Comparison of ENCODE assay signal across 17 cellular contexts in the genomic region with DNA sequence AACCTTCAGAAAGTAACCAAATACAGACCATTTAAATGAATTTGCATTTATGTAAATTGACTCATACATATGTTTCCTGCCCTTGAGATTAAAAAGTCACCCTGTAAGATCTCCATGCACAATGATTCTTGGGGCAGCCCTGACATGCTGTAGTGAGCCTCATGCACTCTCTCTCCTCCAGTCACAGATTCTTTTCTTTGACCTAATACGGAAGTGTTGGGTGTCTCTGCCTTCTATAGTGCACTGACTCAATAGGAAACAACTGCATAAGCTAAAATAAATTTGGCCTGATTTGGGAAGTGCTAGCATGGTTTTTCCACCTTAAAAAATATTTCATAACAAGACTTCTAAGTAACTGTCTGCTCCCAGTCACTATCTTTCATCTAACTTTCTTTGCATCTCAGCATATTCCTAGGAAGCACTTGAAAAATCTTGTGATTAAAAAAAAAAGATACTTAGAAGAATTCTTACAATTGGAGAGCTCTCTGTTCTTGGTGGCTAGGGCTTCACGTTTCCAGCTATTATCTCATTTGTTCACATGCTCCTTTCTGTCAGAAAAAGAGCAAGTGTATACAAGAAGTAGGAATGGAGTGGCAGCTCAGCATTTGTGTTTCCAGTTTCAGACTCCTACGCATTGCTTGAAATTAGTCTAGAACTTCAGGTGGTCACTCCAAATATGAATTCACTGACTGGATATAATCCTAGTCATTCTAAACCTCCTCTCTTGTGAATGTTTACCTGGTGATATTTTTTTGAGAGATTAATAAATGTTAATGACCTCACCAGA.
A peak's percentile ranks its signal among the peaks of the same experiment; 100 is the strongest.
DNase-seq lines count a peak whose midpoint lies in the region; ATAC-seq, FAIRE-seq and TF ChIP-seq lines count a peak whose summit lies in the region.
"Had no signal": no experiment of that assay in that cellular context is flagged by ENCODE, and none has a peak within 500 bp of the region (broad histone marks: within the 10 kb centered on the region; RNA-seq: fewer than 3 reads in every experiment).

No MANE protein-coding gene starts in this region.

- no peaks in the 10 kb centered on the region for H3K9me3 ChIP-seq in CD8-positive, alpha-beta T cell (ENCODE audit: low read length)

- no peaks in the 10 kb centered on the region for H3K4me1 ChIP-seq in CD8-positive, alpha-beta T cell (ENCODE audit: insufficient read depth, low read length)

- FAIRE-seq in RCC 7860 (lab: Jason Lieb, UNC), result no peak
- FAIRE-seq: kidney had no signal

- no peak for TF ChIP-seq CTCF in chondrocyte (IDR thresholded peaks at IDR 0.05)
- TF ChIP-seq CTCF in CD8-positive, alpha-beta T cell (IDR thresholded peaks at IDR 0.05), result no peak

- peaks cover 9% of the 10 kb centered on the region for H3K36me3 Mint-ChIP-seq in chondrocyte (ENCODE audit: low read depth)
- no peaks in the 10 kb centered on the region for H3K36me3 Mint-ChIP-seq in CD8-positive, alpha-beta T cell
- no peaks in the 10 kb centered on the region for H3K36me3 Mint-ChIP-seq in activated CD4-positive, alpha-beta T cell treated with anti-CD3 and anti-CD28 coated beads for 36 hours (ENCODE audit: low read depth)
- H3K36me3 Mint-ChIP-seq: T-cell had no signal

- ATAC-seq in GM18508 (IDR thresholded peaks at IDR 0.05; ENCODE audit: insufficient read depth, unreplicated experiment) (peak; percentile 60), GM21576 (IDR thresholded peaks at IDR 0.05; ENCODE audit: unreplicated experiment) (peak; percentile 62), HG03045 (IDR thresholded peaks at IDR 0.05; ENCODE audit: unreplicated experiment) (peak; percentile 83)
- ATAC-seq in CD8-positive, alpha-beta T cell, result no peak
- no peak for ATAC-seq in activated CD4-positive, alpha-beta T cell treated with anti-CD3 and anti-CD28 coated beads for 36 hours
- ATAC-seq: stimulated activated naive CD8-positive, alpha-beta T cell treated with anti-CD3 and anti-CD28 coated beads, Interleukin-15, Interleukin-2, amounts not matched to agents 100 U/mL and 50 U/mL, for 24 hours; T-cell had no signal

- H3K36me3 ChIP-seq in CD8-positive, alpha-beta T cell (ENCODE audit: insufficient read depth, low read length), result no peaks in the 10 kb centered on the region

- POLR2A ChIA-PET in CD8-positive, alpha-beta T cell (lab: Charles Lee), result no interaction called here
- POLR2A ChIA-PET in activated CD4-positive, alpha-beta T cell treated with anti-CD3 and anti-CD28 coated beads for 36 hours (lab: Charles Lee), result interaction anchor here (0.6 kb wide), 1 partner anchor 232 kb away, joined by 5 read pairs; no protein-coding TSS in a partner anchor

- peak overlapping the region; percentile 55 for H3K27ac Mint-ChIP-seq in chondrocyte (ENCODE audit: unreplicated experiment)
- H3K27ac Mint-ChIP-seq in CD8-positive, alpha-beta T cell, result no peak overlapping the region
- H3K27ac Mint-ChIP-seq in activated CD4-positive, alpha-beta T cell treated with anti-CD3 and anti-CD28 coated beads for 36 hours, result no peak overlapping the region
- H3K27ac Mint-ChIP-seq: T-cell had no signal

- no peaks in the 10 kb centered on the region for H3K27me3 ChIP-seq in CD8-positive, alpha-beta T cell (ENCODE audit: insufficient read depth, low read length)

- peaks cover 7% of the 10 kb centered on the region for H3K9me3 Mint-ChIP-seq in chondrocyte (ENCODE audit: low read depth)
- H3K9me3 Mint-ChIP-seq in CD8-positive, alpha-beta T cell, result peaks cover 2% of the 10 kb centered on the region
- no peaks in the 10 kb centered on the region for H3K9me3 Mint-ChIP-seq in activated CD4-positive, alpha-beta T cell treated with anti-CD3 and anti-CD28 coated beads for 36 hours (ENCODE audit: low read depth)

- H3K27me3 Mint-ChIP-seq in chondrocyte (ENCODE audit: low read depth), result no peaks in the 10 kb centered on the region
- no peaks in the 10 kb centered on the region for H3K27me3 Mint-ChIP-seq in CD8-positive, alpha-beta T cell (ENCODE audit: low read depth)
- H3K27me3 Mint-ChIP-seq in activated CD4-positive, alpha-beta T cell treated with anti-CD3 and anti-CD28 coated beads for 36 hours, result no peaks in the 10 kb centered on the region

- no peak overlapping the region for H3K27ac ChIP-seq in CD8-positive, alpha-beta T cell (ENCODE audit: low read depth, low read length)
- H3K27ac ChIP-seq: PC-9 had no signal

- intact Hi-C loops in CD8-positive, alpha-beta T cell (cut with DNase I, micrococcal nuclease), result no loop called here
- intact Hi-C loops in activated CD4-positive, alpha-beta T cell treated with anti-CD3 and anti-CD28 coated beads for 36 hours (cut with DNase I, micrococcal nuclease), result no loop called here

- CTCF ChIA-PET in CD8-positive, alpha-beta T cell (lab: Charles Lee), result no interaction called here
- CTCF ChIA-PET in activated CD4-positive, alpha-beta T cell treated with anti-CD3 and anti-CD28 coated beads for 36 hours (lab: Charles Lee), result no interaction called here

- H3K4me3 ChIP-seq in CD8-positive, alpha-beta T cell (ENCODE audit: low read depth, low read length), result no peak overlapping the region
- H3K4me3 ChIP-seq: PC-9 had no signal

- H3K4me3 Mint-ChIP-seq in chondrocyte (ENCODE audit: unreplicated experiment), result no peak overlapping the region
- H3K4me3 Mint-ChIP-seq in CD8-positive, alpha-beta T cell, result no peak overlapping the region
- no peak overlapping the region for H3K4me3 Mint-ChIP-seq in activated CD4-positive, alpha-beta T cell treated with anti-CD3 and anti-CD28 coated beads for 36 hours
- H3K4me3 Mint-ChIP-seq: T-cell had no signal

- no peak for DNase-seq in chondrocyte (ENCODE audit: low spot score)
- no peak for DNase-seq in CD8-positive, alpha-beta T cell
- DNase-seq in RCC 7860 (ENCODE audit: low spot score), result no peak
- DNase-seq in activated CD4-positive, alpha-beta T cell treated with anti-CD3 and anti-CD28 coated beads for 36 hours, result no peak
- no peak for DNase-seq in superior temporal gyrus (ENCODE audit: extremely low spot score)
- DNase-seq: activated CD4-positive, alpha-beta T cell treated with anti-CD3 and anti-CD28 coated beads for 1 hour; activated T-cell treated with anti-CD3 and anti-CD28 coated beads, Interleukin-2, amount 50 U/mL, for 48 hours; H7; kidney; NCI-H446; PC-9; stimulated activated CD4-positive, alpha-beta T cell treated with anti-CD3 and anti-CD28 coated beads, Interleukin-4, amount 100 ng/mL, for 24 hours; stimulated activated naive CD8-positive, alpha-beta T cell treated with anti-CD3 and anti-CD28 coated beads, Interleukin-15, Interleukin-2, amounts not matched to agents 100 U/mL and 50 U/mL, for 24 hours; T-cell had no signal

- H3K4me1 Mint-ChIP-seq in chondrocyte (ENCODE audit: low read depth), result peaks cover 76% of the 10 kb centered on the region
- no peaks in the 10 kb centered on the region for H3K4me1 Mint-ChIP-seq in CD8-positive, alpha-beta T cell (ENCODE audit: low read depth)
- no peaks in the 10 kb centered on the region for H3K4me1 Mint-ChIP-seq in activated CD4-positive, alpha-beta T cell treated with anti-CD3 and anti-CD28 coated beads for 36 hours
- H3K4me1 Mint-ChIP-seq: T-cell had no signal

Comparison
In these comparisons a context has a peak if more than half of its experiments do, and no peak if none do; other contexts are left out.
1. ATAC-seq: peak in GM18508 (single experiment), GM21576 (single experiment) and HG03045 (single experiment); none in CD8-positive, alpha-beta T cell (single experiment) and activated CD4-positive, alpha-beta T cell treated with anti-CD3 and anti-CD28 coated beads for 36 hours (single experiment).